In genomic region chr16:57044931-57045693, GRCh38 we compare ENCODE assay signal across 1 cellular context.
TF ChIP-seq lines count a peak whose summit lies in the region.

No MANE protein-coding gene starts in this region.

TF ChIP-seq in HepG2, 621 proteins besides CTCF, POLR2A, EP300 and RAD21 (continued from another document):
- TF ChIP-seq ZBTB46 (CRISPR knock-in tag; IDR thresholded peaks at IDR 0.05; ENCODE audit: borderline replicate concordance) (no peak), BCLAF1 (IDR thresholded peaks at IDR 0.05) (no peak), NR2F1 (CRISPR knock-in tag; IDR thresholded peaks at IDR 0.05) (no peak), ZNF770 (CRISPR knock-in tag; IDR thresholded peaks at IDR 0.05) (peak; percentile 49; the same call in 1 of the 2 replicates), ZNF724P (CRISPR knock-in tag; IDR thresholded peaks at IDR 0.05; ENCODE audit: borderline replicate concordance) (no peak), YEATS2 (CRISPR knock-in tag; IDR thresholded peaks at IDR 0.05; ENCODE audit: borderline replicate concordance) (no peak), DPF2 (CRISPR knock-in tag; IDR thresholded peaks at IDR 0.05; ENCODE audit: borderline replicate concordance, low read depth) (no peak), ZNF709 (CRISPR knock-in tag; IDR thresholded peaks at IDR 0.05) (peak; percentile 58; the same call in 1 of the 2 replicates), ZNF326 (CRISPR knock-in tag; IDR thresholded peaks at IDR 0.05; ENCODE audit: borderline replicate concordance) (no peak), KDM5A (IDR thresholded peaks at IDR 0.05; ENCODE audit: borderline replicate concordance, low read length) (no peak), SNAI1 (CRISPR knock-in tag; IDR thresholded peaks at IDR 0.05; ENCODE audit: borderline replicate concordance) (no peak), AFF4 (CRISPR knock-in tag; IDR thresholded peaks at IDR 0.05) (no peak), SATB2 (CRISPR knock-in tag; IDR thresholded peaks at IDR 0.05) (no peak)
